Comparison of ENCODE assay signal across 20 cellular contexts in genomic region chr9:79709945-79710674, GRCh38.
"Had no signal": no experiment of that assay in that cellular context is flagged by ENCODE, and none has a peak within 500 bp of the region (broad histone marks: within the 10 kb centered on the region; RNA-seq: fewer than 3 reads in every experiment).

No MANE protein-coding gene starts in this region.

- H3K4me1 Mint-ChIP-seq: activated B cell treated with CpG ODN at 0.5 μM for 24 hours, memory B cell had no signal

- H3K4me3 ChIP-seq: colonic mucosa, heart right ventricle, right lobe of liver, SJSA1, tibial artery had no signal

- H3K4me3 Mint-ChIP-seq: activated B cell treated with CpG ODN at 0.5 μM for 24 hours; activated CD8-positive, alpha-beta memory T cell treated with anti-CD3 and anti-CD28 coated beads, Interleukin-2, amount 10 ng/mL, durations not matched to agents 7 days and 5 days; activated CD8-positive, alpha-beta T cell treated with anti-CD3 and anti-CD28 coated beads, Interleukin-2, amount 10 ng/mL, durations not matched to agents 7 days and 5 days; activated naive CD8-positive, alpha-beta T cell; memory B cell; naive thymus-derived CD8-positive, alpha-beta T cell; stimulated activated naive CD8-positive, alpha-beta T cell treated with anti-CD3 and anti-CD28 coated beads, Interleukin-15, Interleukin-2, amounts not matched to agents 100 ng/mL and 50 ng/mL, for 24 hours had no signal

- H3K9me3 ChIP-seq: colonic mucosa, heart right ventricle, right lobe of liver, SJSA1, tibial artery had no signal

- H3K27ac Mint-ChIP-seq: activated B cell treated with CpG ODN at 0.5 μM for 24 hours; activated CD8-positive, alpha-beta memory T cell treated with anti-CD3 and anti-CD28 coated beads, Interleukin-2, amount 10 ng/mL, durations not matched to agents 7 days and 5 days; activated CD8-positive, alpha-beta T cell treated with anti-CD3 and anti-CD28 coated beads, Interleukin-2, amount 10 ng/mL, durations not matched to agents 7 days and 5 days; activated naive CD8-positive, alpha-beta T cell; activated T-helper 2 cell treated with anti-CD3 and anti-CD28 coated beads, Interferon-gamma antibody, Interleukin-2, Interleukin-4, amounts not matched to agents 10 μg/mL and 5 μg/mL and 100 μg/mL, durations not matched to agents 14 hours and 24 hours and 36 hours; memory B cell; stimulated activated naive CD8-positive, alpha-beta T cell treated with anti-CD3 and anti-CD28 coated beads, Interleukin-15, Interleukin-2, amounts not matched to agents 100 ng/mL and 50 ng/mL, for 24 hours had no signal

- ATAC-seq: activated CD8-positive, alpha-beta memory T cell treated with anti-CD3 and anti-CD28 coated beads, Interleukin-2, amount 10 ng/mL, durations not matched to agents 7 days and 5 days; activated CD8-positive, alpha-beta T cell treated with anti-CD3 and anti-CD28 coated beads, Interleukin-2, amount 10 ng/mL, durations not matched to agents 7 days and 5 days; heart right ventricle; left cardiac atrium; naive thymus-derived CD8-positive, alpha-beta T cell; right lobe of liver had no signal

- H3K27me3 ChIP-seq: colonic mucosa, heart right ventricle, right lobe of liver, SJSA1, tibial artery had no signal

- H3K4me1 ChIP-seq: colonic mucosa, heart right ventricle, right lobe of liver, SJSA1, tibial artery had no signal

- H3K9me3 Mint-ChIP-seq: activated B cell treated with CpG ODN at 0.5 μM for 24 hours; activated T-helper 2 cell treated with anti-CD3 and anti-CD28 coated beads, Interferon-gamma antibody, Interleukin-2, Interleukin-4, amounts not matched to agents 10 μg/mL and 5 μg/mL and 100 μg/mL, durations not matched to agents 14 hours and 24 hours and 36 hours; memory B cell; naive thymus-derived CD8-positive, alpha-beta T cell; stimulated activated naive CD8-positive, alpha-beta T cell treated with anti-CD3 and anti-CD28 coated beads, Interleukin-15, Interleukin-2, amounts not matched to agents 100 ng/mL and 50 ng/mL, for 24 hours had no signal

- DNase-seq: activated B cell treated with CpG ODN at 0.5 μM for 24 hours; activated CD8-positive, alpha-beta memory T cell treated with anti-CD3 and anti-CD28 coated beads, Interleukin-2, amount 10 ng/mL, durations not matched to agents 7 days and 5 days; activated CD8-positive, alpha-beta T cell treated with anti-CD3 and anti-CD28 coated beads, Interleukin-2, amount 10 ng/mL, durations not matched to agents 7 days and 5 days; activated T-cell treated with anti-CD3 and anti-CD28 coated beads, Interleukin-2, amount 50 U/mL, for 48 hours; cerebellar nuclear complex; colonic mucosa; foreskin fibroblast; heart right ventricle; left cardiac atrium; naive thymus-derived CD8-positive, alpha-beta T cell; right lobe of liver; stimulated activated CD4-positive, alpha-beta T cell treated with anti-CD3 and anti-CD28 coated beads, Interleukin-2, amount 100 ng/mL, for 48 hours; substantia nigra; T-helper 2 cell; tibial artery had no signal

- H3K27ac ChIP-seq: colonic mucosa, heart right ventricle, right lobe of liver, SJSA1, tibial artery had no signal

- H3K27me3 Mint-ChIP-seq: activated B cell treated with CpG ODN at 0.5 μM for 24 hours; activated CD8-positive, alpha-beta memory T cell treated with anti-CD3 and anti-CD28 coated beads, Interleukin-2, amount 10 ng/mL, durations not matched to agents 7 days and 5 days; activated naive CD8-positive, alpha-beta T cell; memory B cell; naive thymus-derived CD8-positive, alpha-beta T cell; stimulated activated naive CD8-positive, alpha-beta T cell treated with anti-CD3 and anti-CD28 coated beads, Interleukin-15, Interleukin-2, amounts not matched to agents 100 ng/mL and 50 ng/mL, for 24 hours had no signal
